In genomic region chr7:148397555-148397954, GRCh38 we compare ENCODE assay signal across 23 cellular contexts.
"Had no signal": no experiment of that assay in that cellular context is flagged by ENCODE, and none has a peak within 500 bp of the region (broad histone marks: within the 10 kb centered on the region; RNA-seq: fewer than 3 reads in every experiment).

No MANE protein-coding gene starts in this region.

- H3K36me3 Mint-ChIP-seq: activated naive CD8-positive, alpha-beta T cell treated with anti-CD3 and anti-CD28 coated beads for 36 hours; natural killer cell had no signal

- H3K27me3 ChIP-seq: colonic mucosa, dorsolateral prefrontal cortex, neutrophil, ovary, right atrium auricular region, upper lobe of left lung had no signal

- DNase-seq: activated CD4-positive, alpha-beta T cell treated with anti-CD3 and anti-CD28 coated beads, Interleukin-2, amount 50 U/mL, for 4 hours; activated CD8-positive, alpha-beta memory T cell treated with anti-CD3 and anti-CD28 coated beads for 24 hours; activated CD8-positive, alpha-beta memory T cell treated with anti-CD3 and anti-CD28 coated beads, Interleukin-2, amount 50 U/mL, for 4 hours; activated naive CD4-positive, alpha-beta T cell treated with Interleukin-2 at 50 U/mL for 16 hours; activated naive CD8-positive, alpha-beta T cell treated with anti-CD3 and anti-CD28 coated beads for 36 hours; activated T-cell treated with anti-CD3 and anti-CD28 coated beads, Interleukin-2, amount 50 U/mL, for 48 hours; colonic mucosa; dorsolateral prefrontal cortex; effector memory CD8-positive, alpha-beta T cell; hippocampal formation; midbrain; natural killer cell; ovary; psoas muscle; spleen; stimulated activated CD4-positive, alpha-beta T cell treated with anti-CD3 and anti-CD28 coated beads, Interleukin-4, amount 100 ng/mL, for 1 hour; stimulated activated naive CD8-positive, alpha-beta T cell treated with anti-CD3 and anti-CD28 coated beads, Interleukin-15, Interleukin-2, amounts not matched to agents 100 U/mL and 50 U/mL, for 24 hours; T-helper 9 cell; upper lobe of left lung had no signal

- H3K4me3 Mint-ChIP-seq: activated naive CD8-positive, alpha-beta T cell treated with anti-CD3 and anti-CD28 coated beads for 36 hours; effector memory CD8-positive, alpha-beta T cell; natural killer cell had no signal

- H3K27ac ChIP-seq: breast epithelium, colonic mucosa, dorsolateral prefrontal cortex, neutrophil, ovary, psoas muscle, right atrium auricular region, spleen, upper lobe of left lung had no signal

- H3K9me3 ChIP-seq: breast epithelium, colonic mucosa, neutrophil, ovary, psoas muscle, right atrium auricular region, spleen, upper lobe of left lung had no signal

- H3K9me3 Mint-ChIP-seq: activated naive CD8-positive, alpha-beta T cell treated with anti-CD3 and anti-CD28 coated beads for 36 hours; effector memory CD8-positive, alpha-beta T cell; natural killer cell had no signal

- H3K36me3 ChIP-seq: breast epithelium, colonic mucosa, neutrophil, ovary, right atrium auricular region, spleen, upper lobe of left lung had no signal

- H3K4me3 ChIP-seq: breast epithelium, colonic mucosa, dorsolateral prefrontal cortex, ovary, psoas muscle, right atrium auricular region, spleen, upper lobe of left lung had no signal

- H3K4me1 ChIP-seq: breast epithelium, colonic mucosa, psoas muscle, right atrium auricular region, upper lobe of left lung had no signal

- ATAC-seq: effector memory CD8-positive, alpha-beta T cell; esophagus mucosa; natural killer cell; psoas muscle; stimulated activated naive CD8-positive, alpha-beta T cell treated with anti-CD3 and anti-CD28 coated beads, Interleukin-15, Interleukin-2, amounts not matched to agents 100 U/mL and 50 U/mL, for 24 hours had no signal

- H3K27ac Mint-ChIP-seq: activated naive CD8-positive, alpha-beta T cell treated with anti-CD3 and anti-CD28 coated beads for 36 hours; effector memory CD8-positive, alpha-beta T cell; natural killer cell had no signal
